ENCODE assay signal across 1 cellular context in the genomic region with DNA sequence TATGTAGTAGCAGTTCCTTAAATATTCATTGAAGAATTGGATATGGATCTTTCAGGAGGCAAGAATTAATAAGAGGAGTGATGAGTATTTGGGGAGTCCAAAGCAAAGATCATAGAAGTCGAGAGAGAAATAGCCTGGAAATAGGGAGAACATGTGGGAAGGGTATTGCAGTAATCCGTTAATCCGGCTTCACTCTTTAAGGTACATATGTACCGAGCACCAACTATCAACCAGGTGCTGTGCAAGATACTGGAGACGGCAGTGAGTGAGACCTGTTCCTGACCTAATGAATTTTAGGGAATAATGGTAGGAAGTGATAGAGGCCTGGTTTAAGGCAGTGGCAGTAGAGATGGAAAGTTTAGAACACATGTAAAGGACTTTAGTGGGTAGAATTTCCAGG.
TF ChIP-seq lines count a peak whose summit lies in the region.

No MANE protein-coding gene starts in this region.

TF ChIP-seq in IMR-90, 13 proteins besides CTCF, POLR2A, EP300 and RAD21:
- TF ChIP-seq ELK1 (IDR thresholded peaks at IDR 0.05; ENCODE audit: borderline replicate concordance, low read depth, low read length) (no peak), BHLHE40 (IDR thresholded peaks at IDR 0.05; ENCODE audit: low read depth, low read length) (no peak), RCOR1 (IDR thresholded peaks at IDR 0.05; ENCODE audit: insufficient replicate concordance, low read length) (no peak), MAFK (IDR thresholded peaks at IDR 0.05; ENCODE audit: low read depth, low read length) (no peak), SMC3 (IDR thresholded peaks at IDR 0.05; ENCODE audit: low read depth, low read length) (no peak), MAZ (IDR thresholded peaks at IDR 0.05; ENCODE audit: borderline replicate concordance, low read depth, low read length) (no peak)
